Comparison of ENCODE assay signal across 1 cellular context in the genomic region with DNA sequence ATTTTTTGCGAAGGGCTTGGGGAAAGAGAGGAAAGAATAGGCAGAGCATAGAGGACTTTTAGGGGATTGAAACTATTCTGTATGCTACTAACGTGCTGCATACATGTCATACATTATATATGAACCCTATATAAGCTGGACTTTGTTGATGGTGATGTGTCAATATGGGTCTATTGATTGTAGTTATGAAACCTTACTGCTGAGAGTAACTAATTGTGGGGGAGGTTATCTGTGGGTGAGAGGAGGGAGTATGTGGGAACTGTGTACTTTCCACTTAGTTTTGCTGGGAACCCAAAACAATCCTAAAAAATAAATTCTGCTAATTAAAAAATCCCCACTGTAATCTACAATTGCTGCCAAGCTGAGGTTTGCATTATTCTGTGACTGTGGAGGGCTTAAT.
TF ChIP-seq lines count a peak whose summit lies in the region.

No MANE protein-coding gene starts in this region.

TF ChIP-seq in A549, 52 proteins besides CTCF, POLR2A, EP300 and RAD21 (continued from another document):
- TF ChIP-seq, protein P1, sequence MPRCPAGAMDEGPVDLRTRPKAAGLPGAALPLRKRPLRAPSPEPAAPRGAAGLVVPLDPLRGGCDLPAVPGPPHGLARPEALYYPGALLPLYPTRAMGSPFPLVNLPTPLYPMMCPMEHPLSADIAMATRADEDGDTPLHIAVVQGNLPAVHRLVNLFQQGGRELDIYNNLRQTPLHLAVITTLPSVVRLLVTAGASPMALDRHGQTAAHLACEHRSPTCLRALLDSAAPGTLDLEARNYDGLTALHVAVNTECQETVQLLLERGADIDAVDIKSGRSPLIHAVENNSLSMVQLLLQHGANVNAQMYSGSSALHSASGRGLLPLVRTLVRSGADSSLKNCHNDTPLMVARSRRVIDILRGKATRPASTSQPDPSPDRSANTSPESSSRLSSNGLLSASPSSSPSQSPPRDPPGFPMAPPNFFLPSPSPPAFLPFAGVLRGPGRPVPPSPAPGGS (IDR thresholded peaks at IDR 0.05), result no peak
- no peak for TF ChIP-seq ZNF302 (CRISPR knock-in tag; IDR thresholded peaks at IDR 0.05)
